ENCODE assay signal across 1 cellular context in genomic region chr17:27907976-27908558, GRCh38.
A peak's percentile ranks its signal among the peaks of the same experiment; 100 is the strongest.
TF ChIP-seq lines count a peak whose summit lies in the region.

No MANE protein-coding gene starts in this region.

TF ChIP-seq in K562, 482 proteins besides CTCF, POLR2A, EP300 and RAD21 (continued from another document and continues in another):
- TF ChIP-seq, protein P1, sequence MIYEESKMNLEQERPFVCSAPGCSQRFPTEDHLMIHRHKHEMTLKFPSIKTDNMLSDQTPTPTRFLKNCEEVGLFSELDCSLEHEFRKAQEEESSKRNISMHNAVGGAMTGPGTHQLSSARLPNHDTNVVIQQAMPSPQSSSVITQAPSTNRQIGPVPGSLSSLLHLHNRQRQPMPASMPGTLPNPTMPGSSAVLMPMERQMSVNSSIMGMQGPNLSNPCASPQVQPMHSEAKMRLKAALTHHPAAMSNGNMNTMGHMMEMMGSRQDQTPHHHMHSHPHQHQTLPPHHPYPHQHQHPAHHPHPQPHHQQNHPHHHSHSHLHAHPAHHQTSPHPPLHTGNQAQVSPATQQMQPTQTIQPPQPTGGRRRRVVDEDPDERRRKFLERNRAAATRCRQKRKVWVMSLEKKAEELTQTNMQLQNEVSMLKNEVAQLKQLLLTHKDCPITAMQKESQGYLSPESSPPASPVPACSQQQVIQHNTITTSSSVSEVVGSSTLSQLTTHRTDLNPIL (CRISPR knock-in tag; IDR thresholded peaks at IDR 0.05) = peak; percentile 81
- TF ChIP-seq ZNF324 (CRISPR knock-in tag; IDR thresholded peaks at IDR 0.05) (peak; percentile 59; the same call in 1 of the 2 replicates), BACH1 (tag; IDR thresholded peaks at IDR 0.05) (peak; percentile 96), ZNF444 (CRISPR knock-in tag; IDR thresholded peaks at IDR 0.05) (peak; percentile 83; the same call in 1 of the 2 replicates), ZNF263 (CRISPR knock-in tag; IDR thresholded peaks at IDR 0.05; ENCODE audit: borderline replicate concordance) (no peak), MECOM (CRISPR knock-in tag; IDR thresholded peaks at IDR 0.05) (peak; percentile 96), THRB (CRISPR knock-in tag; conservative IDR thresholded peaks at IDR 0.05) (peak; percentile 99), NFYB (IDR thresholded peaks at IDR 0.05; ENCODE audit: extremely low read depth, insufficient read length) (no peak), L3MBTL2 (IDR thresholded peaks at IDR 0.05) (peak; percentile 58; the same call in 1 of the 2 replicates), SIN3A (IDR thresholded peaks at IDR 0.05; ENCODE audit: borderline replicate concordance in 2 of 2, control insufficient read depth in 1 of 2, low read depth in 2 of 2, low read length in 2 of 2) (no peak), GTF2A2 (tag; IDR thresholded peaks at IDR 0.05) (peak; percentile 91), HIVEP1 (CRISPR knock-in tag; IDR thresholded peaks at IDR 0.05) (peak; percentile 96), ZNF668 (CRISPR knock-in tag; IDR thresholded peaks at IDR 0.05) (peak; percentile 95), NFE2L1 (tag; IDR thresholded peaks at IDR 0.05; ENCODE audit: borderline replicate concordance, low read depth) (peak; percentile 71), ASH1L (IDR thresholded peaks at IDR 0.05; ENCODE audit: borderline replicate concordance, low read depth, partially characterized antibody) (no peak), BHLHE40 (IDR thresholded peaks at IDR 0.05; ENCODE audit: low read length) (no peak), ZNF584 (CRISPR knock-in tag; IDR thresholded peaks at IDR 0.05; ENCODE audit: low read depth) (peak; percentile 99), ZNF766 (CRISPR knock-in tag; conservative IDR thresholded peaks at IDR 0.05) (peak; percentile 99), ID3 (CRISPR knock-in tag; IDR thresholded peaks at IDR 0.05) (peak; percentile 86), ID3 (tag; IDR thresholded peaks at IDR 0.05) (peak; percentile 99), PYGO2 (tag; IDR thresholded peaks at IDR 0.05) (peak; percentile 97), ZBTB11 (CRISPR knock-in tag; IDR thresholded peaks at IDR 0.05) (peak in 1 of 3 experiments; percentile 80; a peak in 2 of 6 replicates), MTF1 (CRISPR knock-in tag; IDR thresholded peaks at IDR 0.05; ENCODE audit: borderline replicate concordance) (peak; percentile 84; the same call in 1 of the 2 replicates), ZNF41 (CRISPR knock-in tag; conservative IDR thresholded peaks at IDR 0.05) (peak; percentile 93), ZNF165 (CRISPR knock-in tag; IDR thresholded peaks at IDR 0.05; ENCODE audit: borderline replicate concordance) (peak; percentile 93; the same call in 1 of the 2 replicates), ZNF347 (CRISPR knock-in tag; IDR thresholded peaks at IDR 0.05; ENCODE audit: low read depth) (0 out of 2 replicates have a peak, but pooled peaks have one; percentile 49), EGR1 (conservative IDR thresholded peaks at IDR 0.05) (peak; percentile 19; the same call in 1 of the 2 replicates), TCFL5 (CRISPR knock-in tag; conservative IDR thresholded peaks at IDR 0.05) (peak; percentile 85), TEAD2 (tag; IDR thresholded peaks at IDR 0.05) (peak; percentile 97), U2AF1 (optimal IDR thresholded peaks at IDR 0.05; ENCODE audit: low read depth, low read length) (no peak), IFI16 (CRISPR knock-in tag; IDR thresholded peaks at IDR 0.05) (peak; percentile 73; the same call in 1 of the 2 replicates), ZFX (CRISPR knock-in tag; IDR thresholded peaks at IDR 0.05) (no peak), SRF (CRISPR knock-in tag; IDR thresholded peaks at IDR 0.05) (peak; percentile 85 to 99), SIN3B (IDR thresholded peaks at IDR 0.05; ENCODE audit: low read depth) (no peak), ZNF133 (CRISPR knock-in tag; IDR thresholded peaks at IDR 0.05) (peak; percentile 89), PKNOX1 (IDR thresholded peaks at IDR 0.05) (peak; percentile 60), ZNF449 (CRISPR knock-in tag; IDR thresholded peaks at IDR 0.05) (peak; percentile 92), NFIX (CRISPR knock-in tag; IDR thresholded peaks at IDR 0.05; ENCODE audit: low read depth) (peak; percentile 57)
- TF ChIP-seq, protein P2, sequence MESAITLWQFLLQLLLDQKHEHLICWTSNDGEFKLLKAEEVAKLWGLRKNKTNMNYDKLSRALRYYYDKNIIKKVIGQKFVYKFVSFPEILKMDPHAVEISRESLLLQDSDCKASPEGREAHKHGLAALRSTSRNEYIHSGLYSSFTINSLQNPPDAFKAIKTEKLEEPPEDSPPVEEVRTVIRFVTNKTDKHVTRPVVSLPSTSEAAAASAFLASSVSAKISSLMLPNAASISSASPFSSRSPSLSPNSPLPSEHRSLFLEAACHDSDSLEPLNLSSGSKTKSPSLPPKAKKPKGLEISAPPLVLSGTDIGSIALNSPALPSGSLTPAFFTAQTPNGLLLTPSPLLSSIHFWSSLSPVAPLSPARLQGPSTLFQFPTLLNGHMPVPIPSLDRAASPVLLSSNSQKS (CRISPR knock-in tag; IDR thresholded peaks at IDR 0.05) = peak; percentile 82
- TF ChIP-seq, protein P3, sequence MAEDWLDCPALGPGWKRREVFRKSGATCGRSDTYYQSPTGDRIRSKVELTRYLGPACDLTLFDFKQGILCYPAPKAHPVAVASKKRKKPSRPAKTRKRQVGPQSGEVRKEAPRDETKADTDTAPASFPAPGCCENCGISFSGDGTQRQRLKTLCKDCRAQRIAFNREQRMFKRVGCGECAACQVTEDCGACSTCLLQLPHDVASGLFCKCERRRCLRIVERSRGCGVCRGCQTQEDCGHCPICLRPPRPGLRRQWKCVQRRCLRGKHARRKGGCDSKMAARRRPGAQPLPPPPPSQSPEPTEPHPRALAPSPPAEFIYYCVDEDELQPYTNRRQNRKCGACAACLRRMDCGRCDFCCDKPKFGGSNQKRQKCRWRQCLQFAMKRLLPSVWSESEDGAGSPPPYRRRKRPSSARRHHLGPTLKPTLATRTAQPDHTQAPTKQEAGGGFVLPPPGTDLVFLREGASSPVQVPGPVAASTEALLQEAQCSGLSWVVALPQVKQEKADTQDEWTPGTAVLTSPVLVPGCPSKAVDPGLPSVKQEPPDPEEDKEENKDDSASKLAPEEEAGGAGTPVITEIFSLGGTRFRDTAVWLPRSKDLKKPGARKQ (CRISPR knock-in tag; IDR thresholded peaks at IDR 0.05) = 0 out of 2 replicates have a peak, but pooled peaks have one; percentile 64
- TF ChIP-seq, protein P4, sequence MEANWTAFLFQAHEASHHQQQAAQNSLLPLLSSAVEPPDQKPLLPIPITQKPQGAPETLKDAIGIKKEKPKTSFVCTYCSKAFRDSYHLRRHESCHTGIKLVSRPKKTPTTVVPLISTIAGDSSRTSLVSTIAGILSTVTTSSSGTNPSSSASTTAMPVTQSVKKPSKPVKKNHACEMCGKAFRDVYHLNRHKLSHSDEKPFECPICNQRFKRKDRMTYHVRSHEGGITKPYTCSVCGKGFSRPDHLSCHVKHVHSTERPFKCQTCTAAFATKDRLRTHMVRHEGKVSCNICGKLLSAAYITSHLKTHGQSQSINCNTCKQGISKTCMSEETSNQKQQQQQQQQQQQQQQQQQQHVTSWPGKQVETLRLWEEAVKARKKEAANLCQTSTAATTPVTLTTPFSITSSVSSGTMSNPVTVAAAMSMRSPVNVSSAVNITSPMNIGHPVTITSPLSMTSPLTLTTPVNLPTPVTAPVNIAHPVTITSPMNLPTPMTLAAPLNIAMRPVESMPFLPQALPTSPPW (CRISPR knock-in tag; IDR thresholded peaks at IDR 0.05) = peak; percentile 52
- TF ChIP-seq, protein P5, sequence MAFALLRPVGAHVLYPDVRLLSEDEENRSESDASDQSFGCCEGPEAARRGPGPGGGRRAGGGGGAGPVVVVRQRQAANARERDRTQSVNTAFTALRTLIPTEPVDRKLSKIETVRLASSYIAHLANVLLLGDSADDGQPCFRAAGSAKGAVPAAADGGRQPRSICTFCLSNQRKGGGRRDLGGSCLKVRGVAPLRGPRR (CRISPR knock-in tag; IDR thresholded peaks at IDR 0.05) = peak; percentile 89; the same call in 1 of the 2 replicates
- TF ChIP-seq, protein P6, sequence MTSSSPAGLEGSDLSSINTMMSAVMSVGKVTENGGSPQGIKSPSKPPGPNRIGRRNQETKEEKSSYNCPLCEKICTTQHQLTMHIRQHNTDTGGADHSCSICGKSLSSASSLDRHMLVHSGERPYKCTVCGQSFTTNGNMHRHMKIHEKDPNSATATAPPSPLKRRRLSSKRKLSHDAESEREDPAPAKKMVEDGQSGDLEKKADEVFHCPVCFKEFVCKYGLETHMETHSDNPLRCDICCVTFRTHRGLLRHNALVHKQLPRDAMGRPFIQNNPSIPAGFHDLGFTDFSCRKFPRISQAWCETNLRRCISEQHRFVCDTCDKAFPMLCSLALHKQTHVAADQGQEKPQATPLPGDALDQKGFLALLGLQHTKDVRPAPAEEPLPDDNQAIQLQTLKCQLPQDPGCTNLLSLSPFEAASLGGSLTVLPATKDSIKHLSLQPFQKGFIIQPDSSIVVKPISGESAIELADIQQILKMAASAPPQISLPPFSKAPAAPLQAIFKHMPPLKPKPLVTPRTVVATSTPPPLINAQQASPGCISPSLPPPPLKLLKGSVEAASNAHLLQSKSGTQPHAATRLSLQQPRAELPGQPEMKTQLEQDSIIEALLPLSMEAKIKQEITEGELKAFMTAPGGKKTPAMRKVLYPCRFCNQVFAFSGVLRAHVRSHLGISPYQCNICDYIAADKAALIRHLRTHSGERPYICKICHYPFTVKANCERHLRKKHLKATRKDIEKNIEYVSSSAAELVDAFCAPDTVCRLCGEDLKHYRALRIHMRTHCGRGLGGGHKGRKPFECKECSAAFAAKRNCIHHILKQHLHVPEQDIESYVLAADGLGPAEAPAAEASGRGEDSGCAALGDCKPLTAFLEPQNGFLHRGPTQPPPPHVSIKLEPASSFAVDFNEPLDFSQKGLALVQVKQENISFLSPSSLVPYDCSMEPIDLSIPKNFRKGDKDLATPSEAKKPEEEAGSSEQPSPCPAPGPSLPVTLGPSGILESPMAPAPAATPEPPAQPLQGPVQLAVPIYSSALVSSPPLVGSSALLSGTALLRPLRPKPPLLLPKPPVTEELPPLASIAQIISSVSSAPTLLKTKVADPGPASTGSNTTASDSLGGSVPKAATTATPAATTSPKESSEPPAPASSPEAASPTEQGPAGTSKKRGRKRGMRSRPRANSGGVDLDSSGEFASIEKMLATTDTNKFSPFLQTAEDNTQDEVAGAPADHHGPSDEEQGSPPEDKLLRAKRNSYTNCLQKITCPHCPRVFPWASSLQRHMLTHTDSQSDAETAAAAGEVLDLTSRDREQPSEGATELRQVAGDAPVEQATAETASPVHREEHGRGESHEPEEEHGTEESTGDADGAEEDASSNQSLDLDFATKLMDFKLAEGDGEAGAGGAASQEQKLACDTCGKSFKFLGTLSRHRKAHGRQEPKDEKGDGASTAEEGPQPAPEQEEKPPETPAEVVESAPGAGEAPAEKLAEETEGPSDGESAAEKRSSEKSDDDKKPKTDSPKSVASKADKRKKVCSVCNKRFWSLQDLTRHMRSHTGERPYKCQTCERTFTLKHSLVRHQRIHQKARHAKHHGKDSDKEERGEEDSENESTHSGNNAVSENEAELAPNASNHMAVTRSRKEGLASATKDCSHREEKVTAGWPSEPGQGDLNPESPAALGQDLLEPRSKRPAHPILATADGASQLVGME (CRISPR knock-in tag; IDR thresholded peaks at IDR 0.05) = peak; percentile 97
